1 cellular context compared by ENCODE assay signal in genomic region chr19:54644056-54644455, GRCh38.
TF ChIP-seq lines count a peak whose summit lies in the region.

No MANE protein-coding gene starts in this region.

TF ChIP-seq in HepG2, 621 proteins besides CTCF, POLR2A, EP300 and RAD21:
- no peak for TF ChIP-seq SIX1 (CRISPR knock-in tag; IDR thresholded peaks at IDR 0.05; ENCODE audit: borderline replicate concordance)
- TF ChIP-seq MED13 (CRISPR knock-in tag; IDR thresholded peaks at IDR 0.05): no peak
- TF ChIP-seq DPF2 (CRISPR knock-in tag; IDR thresholded peaks at IDR 0.05; ENCODE audit: borderline replicate concordance, low read depth): no peak
- TF ChIP-seq, protein P1, sequence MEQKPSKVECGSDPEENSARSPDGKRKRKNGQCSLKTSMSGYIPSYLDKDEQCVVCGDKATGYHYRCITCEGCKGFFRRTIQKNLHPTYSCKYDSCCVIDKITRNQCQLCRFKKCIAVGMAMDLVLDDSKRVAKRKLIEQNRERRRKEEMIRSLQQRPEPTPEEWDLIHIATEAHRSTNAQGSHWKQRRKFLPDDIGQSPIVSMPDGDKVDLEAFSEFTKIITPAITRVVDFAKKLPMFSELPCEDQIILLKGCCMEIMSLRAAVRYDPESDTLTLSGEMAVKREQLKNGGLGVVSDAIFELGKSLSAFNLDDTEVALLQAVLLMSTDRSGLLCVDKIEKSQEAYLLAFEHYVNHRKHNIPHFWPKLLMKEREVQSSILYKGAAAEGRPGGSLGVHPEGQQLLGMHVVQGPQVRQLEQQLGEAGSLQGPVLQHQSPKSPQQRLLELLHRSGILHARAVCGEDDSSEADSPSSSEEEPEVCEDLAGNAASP (CRISPR knock-in tag; IDR thresholded peaks at IDR 0.05; ENCODE audit: borderline replicate concordance): no peak
- TF ChIP-seq ZNF891 (CRISPR knock-in tag; IDR thresholded peaks at IDR 0.05): no peak
- TF ChIP-seq HDAC2 (CRISPR knock-in tag; IDR thresholded peaks at IDR 0.05): no peak
- no peak for TF ChIP-seq SMAD3 (CRISPR knock-in tag; IDR thresholded peaks at IDR 0.05)
- TF ChIP-seq POGZ (CRISPR knock-in tag; IDR thresholded peaks at IDR 0.05): no peak
- no peak for TF ChIP-seq MLLT10 (CRISPR knock-in tag; IDR thresholded peaks at IDR 0.05)
- TF ChIP-seq POLR2G (IDR thresholded peaks at IDR 0.05; ENCODE audit: low read depth, low read length): no peak
